In the genomic region with DNA sequence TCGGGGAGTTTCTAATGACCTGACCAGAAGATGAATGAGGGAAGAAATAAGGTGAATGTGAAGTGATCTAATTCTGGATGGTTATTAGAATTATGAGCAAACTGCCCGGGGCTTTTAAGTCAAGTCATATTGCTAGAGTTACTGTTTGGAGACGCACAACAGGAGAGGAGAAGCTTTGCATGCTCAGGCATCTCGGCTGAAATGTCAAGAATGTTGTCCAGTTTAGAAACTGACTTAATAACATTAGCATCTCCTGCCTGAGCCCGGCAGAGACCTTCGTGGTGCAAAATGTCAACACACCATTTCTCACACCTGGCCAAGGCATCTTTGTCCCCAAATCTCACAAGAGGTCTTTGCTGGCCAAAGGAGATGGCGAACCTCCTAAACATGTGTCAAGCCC, we compare ENCODE assay signal across 1 cellular context.
TF ChIP-seq lines count a peak whose summit lies in the region.

No MANE protein-coding gene starts in this region.

TF ChIP-seq in GM23338, 12 proteins besides CTCF, POLR2A, EP300 and RAD21 (continued from another document):
- TF ChIP-seq, protein P1, sequence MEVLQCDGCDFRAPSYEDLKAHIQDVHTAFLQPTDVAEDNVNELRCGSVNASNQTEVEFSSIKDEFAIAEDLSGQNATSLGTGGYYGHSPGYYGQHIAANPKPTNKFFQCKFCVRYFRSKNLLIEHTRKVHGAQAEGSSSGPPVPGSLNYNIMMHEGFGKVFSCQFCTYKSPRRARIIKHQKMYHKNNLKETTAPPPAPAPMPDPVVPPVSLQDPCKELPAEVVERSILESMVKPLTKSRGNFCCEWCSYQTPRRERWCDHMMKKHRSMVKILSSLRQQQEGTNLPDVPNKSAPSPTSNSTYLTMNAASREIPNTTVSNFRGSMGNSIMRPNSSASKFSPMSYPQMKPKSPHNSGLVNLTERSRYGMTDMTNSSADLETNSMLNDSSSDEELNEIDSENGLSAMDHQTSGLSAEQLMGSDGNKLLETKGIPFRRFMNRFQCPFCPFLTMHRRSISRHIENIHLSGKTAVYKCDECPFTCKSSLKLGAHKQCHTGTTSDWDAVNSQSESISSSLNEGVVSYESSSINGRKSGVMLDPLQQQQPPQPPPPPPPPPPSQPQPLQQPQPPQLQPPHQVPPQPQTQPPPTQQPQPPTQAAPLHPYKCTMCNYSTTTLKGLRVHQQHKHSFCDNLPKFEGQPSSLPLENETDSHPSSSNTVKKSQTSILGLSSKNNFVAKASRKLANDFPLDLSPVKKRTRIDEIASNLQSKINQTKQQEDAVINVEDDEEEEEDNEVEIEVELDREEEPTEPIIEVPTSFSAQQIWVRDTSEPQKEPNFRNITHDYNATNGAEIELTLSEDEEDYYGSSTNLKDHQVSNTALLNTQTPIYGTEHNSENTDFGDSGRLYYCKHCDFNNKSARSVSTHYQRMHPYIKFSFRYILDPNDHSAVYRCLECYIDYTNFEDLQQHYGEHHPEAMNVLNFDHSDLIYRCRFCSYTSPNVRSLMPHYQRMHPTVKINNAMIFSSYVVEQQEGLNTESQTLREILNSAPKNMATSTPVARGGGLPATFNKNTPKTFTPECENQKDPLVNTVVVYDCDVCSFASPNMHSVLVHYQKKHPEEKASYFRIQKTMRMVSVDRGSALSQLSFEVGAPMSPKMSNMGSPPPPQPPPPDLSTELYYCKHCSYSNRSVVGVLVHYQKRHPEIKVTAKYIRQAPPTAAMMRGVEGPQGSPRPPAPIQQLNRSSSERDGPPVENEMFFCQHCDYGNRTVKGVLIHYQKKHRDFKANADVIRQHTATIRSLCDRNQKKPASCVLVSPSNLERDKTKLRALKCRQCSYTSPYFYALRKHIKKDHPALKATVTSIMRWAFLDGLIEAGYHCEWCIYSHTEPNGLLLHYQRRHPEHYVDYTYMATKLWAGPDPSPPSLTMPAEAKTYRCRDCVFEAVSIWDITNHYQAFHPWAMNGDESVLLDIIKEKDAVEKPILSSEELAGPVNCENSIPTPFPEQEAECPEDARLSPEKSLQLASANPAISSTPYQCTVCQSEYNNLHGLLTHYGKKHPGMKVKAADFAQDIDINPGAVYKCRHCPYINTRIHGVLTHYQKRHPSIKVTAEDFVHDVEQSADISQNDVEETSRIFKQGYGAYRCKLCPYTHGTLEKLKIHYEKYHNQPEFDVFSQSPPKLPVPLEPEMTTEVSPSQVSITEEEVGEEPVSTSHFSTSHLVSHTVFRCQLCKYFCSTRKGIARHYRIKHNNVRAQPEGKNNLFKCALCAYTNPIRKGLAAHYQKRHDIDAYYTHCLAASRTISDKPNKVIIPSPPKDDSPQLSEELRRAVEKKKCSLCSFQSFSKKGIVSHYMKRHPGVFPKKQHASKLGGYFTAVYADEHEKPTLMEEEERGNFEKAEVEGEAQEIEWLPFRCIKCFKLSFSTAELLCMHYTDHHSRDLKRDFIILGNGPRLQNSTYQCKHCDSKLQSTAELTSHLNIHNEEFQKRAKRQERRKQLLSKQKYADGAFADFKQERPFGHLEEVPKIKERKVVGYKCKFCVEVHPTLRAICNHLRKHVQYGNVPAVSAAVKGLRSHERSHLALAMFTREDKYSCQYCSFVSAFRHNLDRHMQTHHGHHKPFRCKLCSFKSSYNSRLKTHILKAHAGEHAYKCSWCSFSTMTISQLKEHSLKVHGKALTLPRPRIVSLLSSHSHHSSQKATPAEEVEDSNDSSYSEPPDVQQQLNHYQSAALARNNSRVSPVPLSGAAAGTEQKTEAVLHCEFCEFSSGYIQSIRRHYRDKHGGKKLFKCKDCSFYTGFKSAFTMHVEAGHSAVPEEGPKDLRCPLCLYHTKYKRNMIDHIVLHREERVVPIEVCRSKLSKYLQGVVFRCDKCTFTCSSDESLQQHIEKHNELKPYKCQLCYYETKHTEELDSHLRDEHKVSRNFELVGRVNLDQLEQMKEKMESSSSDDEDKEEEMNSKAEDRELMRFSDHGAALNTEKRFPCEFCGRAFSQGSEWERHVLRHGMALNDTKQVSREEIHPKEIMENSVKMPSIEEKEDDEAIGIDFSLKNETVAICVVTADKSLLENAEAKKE (CRISPR knock-in tag; IDR thresholded peaks at IDR 0.05): no peak
- TF ChIP-seq, protein P2, sequence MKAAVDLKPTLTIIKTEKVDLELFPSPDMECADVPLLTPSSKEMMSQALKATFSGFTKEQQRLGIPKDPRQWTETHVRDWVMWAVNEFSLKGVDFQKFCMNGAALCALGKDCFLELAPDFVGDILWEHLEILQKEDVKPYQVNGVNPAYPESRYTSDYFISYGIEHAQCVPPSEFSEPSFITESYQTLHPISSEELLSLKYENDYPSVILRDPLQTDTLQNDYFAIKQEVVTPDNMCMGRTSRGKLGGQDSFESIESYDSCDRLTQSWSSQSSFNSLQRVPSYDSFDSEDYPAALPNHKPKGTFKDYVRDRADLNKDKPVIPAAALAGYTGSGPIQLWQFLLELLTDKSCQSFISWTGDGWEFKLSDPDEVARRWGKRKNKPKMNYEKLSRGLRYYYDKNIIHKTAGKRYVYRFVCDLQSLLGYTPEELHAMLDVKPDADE (IDR thresholded peaks at IDR 0.05): no peak
- TF ChIP-seq ZNF114 (CRISPR knock-in tag; IDR thresholded peaks at IDR 0.05): no peak
- no peak for TF ChIP-seq POLR2AphosphoS5 (IDR thresholded peaks at IDR 0.05; ENCODE audit: low read depth)
- TF ChIP-seq JUNB (IDR thresholded peaks at IDR 0.05; ENCODE audit: unreplicated experiment): no peak
- no peak for TF ChIP-seq ZNF331 (CRISPR knock-in tag; IDR thresholded peaks at IDR 0.05; ENCODE audit: low read depth)
TF ChIP-seq in GM23338: peak in this region for 0.
